9 cellular contexts compared by ENCODE assay signal in genomic region chr3:175526609-175527280, GRCh38.
DNase-seq lines count a peak whose midpoint lies in the region; ATAC-seq lines count a peak whose summit lies in the region.
"Had no signal": no experiment of that assay in that cellular context is flagged by ENCODE, and none has a peak within 500 bp of the region (broad histone marks: within the 10 kb centered on the region; RNA-seq: fewer than 3 reads in every experiment).

No MANE protein-coding gene starts in this region.

- intact Hi-C loops in sciatic nerve (cut with DNase I), result no loop called here

- H3K36me3 ChIP-seq in ES-I3 (ENCODE audit: insufficient read depth, low read length) (no peaks in the 10 kb centered on the region), SJSA1 (no peaks in the 10 kb centered on the region)

- peak overlapping the region; percentile 17; the same call in 1 of the 2 replicates for H3K27ac ChIP-seq in SJSA1

- H3K4me1 ChIP-seq in ES-I3 (ENCODE audit: insufficient read depth, low read length), result peaks cover 13% of the 10 kb centered on the region; the same call in 1 of the 2 replicates
- no peaks in the 10 kb centered on the region for H3K4me1 ChIP-seq in SJSA1 (replicated peaks)

- DNase-seq in SJSA1 (ENCODE audit: low read depth in 1 of 2, low spot score in 2 of 2) (peak in 1 of 2 experiments; percentile 7), glomerular visceral epithelial cell (ENCODE audit: extremely low spot score) (peak; percentile 4), sciatic nerve (ENCODE audit: low spot score) (no peak), SK-N-DZ (ENCODE audit: low spot score) (no peak)
- DNase-seq: KG1 had no signal

- peak overlapping the region; percentile 5 for H3K9ac ChIP-seq in ES-I3 (ENCODE audit: low read depth, low read length)

- no peaks in the 10 kb centered on the region for H3K27me3 ChIP-seq in SJSA1 (replicated peaks)

- ATAC-seq in sciatic nerve, result peak; percentile 49
- ATAC-seq in HG03108 (IDR thresholded peaks at IDR 0.05; ENCODE audit: unreplicated experiment), result no peak
- no peak for ATAC-seq in HG03139 (IDR thresholded peaks at IDR 0.05; ENCODE audit: unreplicated experiment)
- ATAC-seq in GM21526 (IDR thresholded peaks at IDR 0.05; ENCODE audit: low FRiP score, unreplicated experiment), result no peak

- H3K9me3 ChIP-seq in ES-I3 (ENCODE audit: control insufficient read depth, insufficient read depth, low read length) (no peaks in the 10 kb centered on the region), SJSA1 (replicated peaks) (no peaks in the 10 kb centered on the region)

- peak overlapping the region; percentile 35 for H3K4me3 ChIP-seq in SJSA1
